21 cellular contexts compared by ENCODE assay signal in the genomic region with DNA sequence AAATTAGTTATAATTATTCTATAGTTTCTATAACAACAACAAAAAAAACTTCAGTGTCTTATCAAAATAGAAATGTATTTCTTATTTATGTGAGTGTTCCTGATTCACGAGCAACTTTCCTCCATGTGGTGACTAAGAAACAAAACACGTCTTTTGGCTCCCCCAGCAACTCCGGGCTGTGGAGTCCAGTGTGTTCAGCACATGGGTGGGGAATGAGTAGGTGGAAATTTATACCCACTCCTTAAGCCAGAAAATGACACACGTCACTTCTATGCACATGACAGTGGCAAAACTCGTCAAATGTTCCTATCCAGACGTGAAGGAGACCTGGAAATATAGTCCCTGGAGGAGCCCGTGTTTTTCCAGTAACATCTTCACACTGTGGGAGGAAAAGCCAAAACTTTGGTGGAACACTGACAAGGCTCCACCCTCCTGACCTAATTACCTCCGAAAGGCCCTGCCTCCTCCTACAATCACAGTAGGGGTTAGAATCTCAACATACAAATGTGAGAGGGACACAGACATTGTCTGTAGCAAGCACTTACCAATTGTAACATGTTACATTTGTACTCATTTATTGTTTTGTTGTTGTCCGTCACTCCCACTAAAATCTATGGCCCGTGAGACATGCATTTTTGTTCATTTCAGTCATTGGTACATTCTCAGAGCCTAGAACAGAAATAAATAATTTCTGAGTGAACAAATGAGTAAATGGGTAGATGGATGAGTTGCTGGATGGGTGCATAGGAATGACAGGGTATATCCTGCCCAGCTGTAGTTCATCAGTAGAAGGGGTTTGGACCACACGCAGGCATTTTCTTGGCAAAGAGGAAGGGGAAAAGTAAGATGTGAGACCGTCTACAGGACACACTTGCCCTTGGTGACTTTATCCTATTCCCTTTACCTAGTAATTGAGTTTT.
DNase-seq lines count a peak whose midpoint lies in the region; ATAC-seq, FAIRE-seq and TF ChIP-seq lines count a peak whose summit lies in the region.
"Had no signal": no experiment of that assay in that cellular context is flagged by ENCODE, and none has a peak within 500 bp of the region (broad histone marks: within the 10 kb centered on the region; RNA-seq: fewer than 3 reads in every experiment).

No MANE protein-coding gene starts in this region.

- CTCF ChIA-PET in activated CD4-positive, alpha-beta memory T cell treated with anti-CD3 and anti-CD28 coated beads for 36 hours (lab: Charles Lee): no interaction called here
- CTCF ChIA-PET in SK-N-SH (lab: Yijun Ruan, JAX): no interaction called here

- H4K20me1 ChIP-seq in astrocyte (ENCODE audit: insufficient read depth, low read length) (no peaks in the 10 kb centered on the region), SK-N-SH (ENCODE audit: insufficient read depth) (no peaks in the 10 kb centered on the region)

- no peaks in the 10 kb centered on the region for H3K9me2 ChIP-seq in SK-N-SH

- H3K4me1 ChIP-seq in right cardiac atrium (ENCODE audit: control insufficient read depth, insufficient read depth, low read length) (no peaks in the 10 kb centered on the region), astrocyte (ENCODE audit: insufficient read depth, low read length) (peaks cover 5% of the 10 kb centered on the region), SK-N-SH (ENCODE audit: control insufficient read depth in 1 of 2, insufficient read depth in 2 of 2, low read depth in 1 of 2, low read length in 1 of 2) (no peaks in the 10 kb centered on the region)
- H3K4me1 ChIP-seq: Caco-2, SJSA1 had no signal

- no peak overlapping the region for H3K27ac Mint-ChIP-seq in astrocyte (ENCODE audit: unreplicated experiment)
- no peak overlapping the region for H3K27ac Mint-ChIP-seq in activated CD4-positive, alpha-beta memory T cell treated with anti-CD3 and anti-CD28 coated beads for 36 hours

- H3K27me3 Mint-ChIP-seq in astrocyte (ENCODE audit: low read depth, unreplicated experiment): no peaks in the 10 kb centered on the region
- H3K27me3 Mint-ChIP-seq in activated CD4-positive, alpha-beta memory T cell treated with anti-CD3 and anti-CD28 coated beads for 36 hours: no peaks in the 10 kb centered on the region

- no peaks in the 10 kb centered on the region for H3K36me3 ChIP-seq in astrocyte (ENCODE audit: insufficient read depth, low read length)
- H3K36me3 ChIP-seq in SK-N-SH (replicated peaks in 1 of 2; ENCODE audit: control insufficient read depth in 1 of 2, insufficient read depth in 2 of 2, low read length in 1 of 2): no peaks in the 10 kb centered on the region
- H3K36me3 ChIP-seq: SJSA1 had no signal

- H3K27me3 ChIP-seq in right cardiac atrium (ENCODE audit: control insufficient read depth, insufficient read depth) (no peaks in the 10 kb centered on the region), astrocyte (ENCODE audit: insufficient read depth, low read length) (no peaks in the 10 kb centered on the region), SK-N-SH (ENCODE audit: insufficient read depth) (no peaks in the 10 kb centered on the region)
- H3K27me3 ChIP-seq: SJSA1 had no signal

- FAIRE-seq in astrocyte (lab: Jason Lieb, UNC): peak; percentile 32
- FAIRE-seq: GM12892, GM19239 had no signal

- TF ChIP-seq EP300 in SK-N-SH (IDR thresholded peaks at IDR 0.05; ENCODE audit: borderline replicate concordance in 1 of 2, low read depth in 1 of 2, low read length in 1 of 2): no peak

- H3K27ac ChIP-seq in right cardiac atrium (ENCODE audit: low read length) (no peak overlapping the region), astrocyte (ENCODE audit: low read depth, low read length) (peak overlapping the region; percentile 42), SK-N-SH (ENCODE audit: low read depth in 2 of 2, low read length in 1 of 2) (no peak overlapping the region)
- H3K27ac ChIP-seq: RWPE1, SJSA1 had no signal

- POLR2A ChIA-PET in activated CD4-positive, alpha-beta memory T cell treated with anti-CD3 and anti-CD28 coated beads for 36 hours (lab: Charles Lee): no interaction called here
- POLR2A ChIA-PET in SK-N-SH (lab: Yijun Ruan, JAX): no interaction called here

- intact Hi-C loops in left ventricle myocardium superior (cut with micrococcal nuclease) (no loop called here), right cardiac atrium (cut with DNase I) (no loop called here)
- intact Hi-C loops in activated CD4-positive, alpha-beta memory T cell treated with anti-CD3 and anti-CD28 coated beads for 36 hours (cut with micrococcal nuclease): no loop called here

- no peak for TF ChIP-seq RAD21 in SK-N-SH (IDR thresholded peaks at IDR 0.05; ENCODE audit: low read length)

- H3K79me2 ChIP-seq in astrocyte (ENCODE audit: insufficient read depth, low read length): no peaks in the 10 kb centered on the region
- no peaks in the 10 kb centered on the region for H3K79me2 ChIP-seq in SK-N-SH (ENCODE audit: insufficient read depth)

- H2AFZ ChIP-seq in astrocyte (ENCODE audit: low read depth, low read length) (no peak overlapping the region), SK-N-SH (ENCODE audit: low read depth) (no peak overlapping the region)

- H3F3A ChIP-seq in SK-N-SH (replicated peaks; ENCODE audit: insufficient read depth): no peaks in the 10 kb centered on the region

- TF ChIP-seq CTCF in astrocyte (IDR thresholded peaks at IDR 0.05; ENCODE audit: insufficient read depth, low read depth, low read length) (no peak), fibroblast of the aortic adventitia (IDR thresholded peaks at IDR 0.05; ENCODE audit: insufficient read depth, low read length) (no peak), SK-N-SH (IDR thresholded peaks at IDR 0.05) (no peak)

- peaks cover 2% of the 10 kb centered on the region for H3K9me3 Mint-ChIP-seq in astrocyte (ENCODE audit: unreplicated experiment)
- H3K9me3 Mint-ChIP-seq in activated CD4-positive, alpha-beta memory T cell treated with anti-CD3 and anti-CD28 coated beads for 36 hours: peaks cover 17% of the 10 kb centered on the region

- no peaks in the 10 kb centered on the region for H3K36me3 Mint-ChIP-seq in astrocyte (ENCODE audit: low read depth, unreplicated experiment)
- H3K36me3 Mint-ChIP-seq in activated CD4-positive, alpha-beta memory T cell treated with anti-CD3 and anti-CD28 coated beads for 36 hours: no peaks in the 10 kb centered on the region

- no peak for DNase-seq in left ventricle myocardium superior
- no peak for DNase-seq in right cardiac atrium
- DNase-seq in astrocyte (ENCODE audit: low read depth): peak; percentile 47
- DNase-seq in fibroblast of the aortic adventitia (ENCODE audit: low read depth): peak; percentile 27
- no peak for DNase-seq in activated CD4-positive, alpha-beta T cell treated with anti-CD3 and anti-CD28 coated beads, Interleukin-2, amount 50 U/mL, for 1 hour
- no peak for DNase-seq in activated CD4-positive, alpha-beta memory T cell treated with anti-CD3 and anti-CD28 coated beads for 36 hours
- DNase-seq in amygdala (lab: John Stamatoyannopoulos, UW): no peak
- no peak for DNase-seq in SK-N-SH
- DNase-seq: 8988T; AML-193; Caco-2; GOT3; NCI-H2107; NCI-H226; NCI-H526; NK-92 treated with Interleukin-12 subunit alpha and Interleukin-12 subunit beta, amount 100 ng/mL, for 24 hours; OCI-M1 had no signal

- no peaks in the 10 kb centered on the region for H3K4me1 Mint-ChIP-seq in astrocyte (ENCODE audit: low read depth, unreplicated experiment)
- no peaks in the 10 kb centered on the region for H3K4me1 Mint-ChIP-seq in activated CD4-positive, alpha-beta memory T cell treated with anti-CD3 and anti-CD28 coated beads for 36 hours (ENCODE audit: low read depth)

- no peak overlapping the region for H3K4me3 Mint-ChIP-seq in astrocyte (ENCODE audit: unreplicated experiment)
- H3K4me3 Mint-ChIP-seq in activated CD4-positive, alpha-beta memory T cell treated with anti-CD3 and anti-CD28 coated beads for 36 hours: no peak overlapping the region

- H3K4me3 ChIP-seq in right cardiac atrium (ENCODE audit: low read length) (no peak overlapping the region), astrocyte (ENCODE audit: insufficient read depth, low read depth, low read length) (no peak overlapping the region), fibroblast of the aortic adventitia (ENCODE audit: low read depth, low read length) (no peak overlapping the region), SK-N-SH (ENCODE audit: low read depth in 2 of 2, low read length in 1 of 2) (no peak overlapping the region)
- H3K4me3 ChIP-seq: SJSA1 had no signal

- no peaks in the 10 kb centered on the region for H3K9me3 ChIP-seq in right cardiac atrium (ENCODE audit: control insufficient read depth, low read length)
- H3K9me3 ChIP-seq in astrocyte (ENCODE audit: insufficient read depth, low read depth, low read length): no peaks in the 10 kb centered on the region
- no peaks in the 10 kb centered on the region for H3K9me3 ChIP-seq in SK-N-SH
- H3K9me3 ChIP-seq: Caco-2, SJSA1 had no signal

- H3K4me2 ChIP-seq in astrocyte (ENCODE audit: low read length) (peak overlapping the region; percentile 16), SK-N-SH (no peak overlapping the region)

- 72% methylated on average over 12 of the region's 12 CpGs for WGBS in right cardiac atrium
- WGBS in SK-N-SH (ENCODE audit: low lambda C conversion rate): 72% methylated on average over 12 of the region's 12 CpGs

- peak; percentile 64 for ATAC-seq in left ventricle myocardium superior
- no peak for ATAC-seq in right cardiac atrium

- no peak overlapping the region for H3K9ac ChIP-seq in astrocyte (ENCODE audit: low read length)
- H3K9ac ChIP-seq in SK-N-SH: no peak overlapping the region

TF ChIP-seq in SK-N-SH, 30 proteins besides CTCF, POLR2A, EP300 and RAD21 (continues in another document):
- TF ChIP-seq TCF12 (IDR thresholded peaks at IDR 0.05) (no peak), ZBTB33 (IDR thresholded peaks at IDR 0.05; ENCODE audit: borderline replicate concordance, low read depth) (no peak), MEF2A (IDR thresholded peaks at IDR 0.05; ENCODE audit: borderline replicate concordance, low read depth) (no peak), MXI1 (IDR thresholded peaks at IDR 0.05; ENCODE audit: low read depth, low read length) (no peak)

Comparison
In these comparisons a context has a peak if more than half of its experiments do, and no peak if none do; other contexts are left out.
1. DNase-seq: peak in astrocyte (single experiment) and fibroblast of the aortic adventitia (single experiment); none in left ventricle myocardium superior (single experiment), right cardiac atrium (0 of 3), activated CD4-positive, alpha-beta T cell treated with anti-CD3 and anti-CD28 coated beads, Interleukin-2, amount 50 U/mL, for 1 hour (single experiment), activated CD4-positive, alpha-beta memory T cell treated with anti-CD3 and anti-CD28 coated beads for 36 hours (single experiment), amygdala (0 of 56) and SK-N-SH (single experiment).